In the genomic region with DNA sequence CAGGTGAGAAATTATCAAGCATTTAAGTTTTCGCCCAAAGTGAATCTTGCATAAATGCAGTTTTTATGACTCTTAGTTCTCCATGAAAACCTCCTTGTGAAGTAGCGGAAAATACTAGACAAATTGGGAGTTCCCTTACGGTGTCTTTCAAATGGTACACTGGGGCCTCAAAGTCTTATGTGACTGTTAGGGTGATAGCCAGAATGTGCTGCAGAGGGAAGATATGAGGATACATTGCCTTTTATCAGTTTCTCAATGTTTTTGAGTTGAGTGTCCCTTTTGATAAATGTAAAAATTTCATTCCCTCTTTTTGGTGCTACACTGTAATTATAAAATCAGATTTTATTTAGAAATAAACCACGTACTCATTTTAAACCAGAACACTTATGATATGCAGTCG, we compare ENCODE assay signal across 1 cellular context.
TF ChIP-seq lines count a peak whose summit lies in the region.

No MANE protein-coding gene starts in this region.

TF ChIP-seq in K562, 482 proteins besides CTCF, POLR2A, EP300 and RAD21 (continued from another document and continues in another):
- TF ChIP-seq, protein P1, sequence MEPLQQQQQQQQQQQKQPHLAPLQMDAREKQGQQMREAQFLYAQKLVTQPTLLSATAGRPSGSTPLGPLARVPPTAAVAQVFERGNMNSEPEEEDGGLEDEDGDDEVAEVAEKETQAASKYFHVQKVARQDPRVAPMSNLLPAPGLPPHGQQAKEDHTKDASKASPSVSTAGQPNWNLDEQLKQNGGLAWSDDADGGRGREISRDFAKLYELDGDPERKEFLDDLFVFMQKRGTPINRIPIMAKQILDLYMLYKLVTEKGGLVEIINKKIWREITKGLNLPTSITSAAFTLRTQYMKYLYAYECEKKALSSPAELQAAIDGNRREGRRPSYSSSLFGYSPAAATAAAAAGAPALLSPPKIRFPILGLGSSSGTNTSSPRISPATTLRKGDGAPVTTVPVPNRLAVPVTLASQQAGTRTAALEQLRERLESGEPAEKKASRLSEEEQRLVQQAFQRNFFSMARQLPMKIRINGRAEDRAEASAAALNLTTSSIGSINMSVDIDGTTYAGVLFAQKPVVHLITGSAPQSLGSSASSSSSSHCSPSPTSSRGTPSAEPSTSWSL (CRISPR knock-in tag; IDR thresholded peaks at IDR 0.05; ENCODE audit: borderline replicate concordance) = no peak
- TF ChIP-seq HDAC8 (tag; IDR thresholded peaks at IDR 0.05) (no peak), SOX6 (IDR thresholded peaks at IDR 0.05) (peak; percentile 30; the same call in 1 of the 2 replicates), MECOM (CRISPR knock-in tag; IDR thresholded peaks at IDR 0.05) (no peak), SMC3 (conservative IDR thresholded peaks at IDR 0.05; ENCODE audit: insufficient read depth, low read depth, low read length) (no peak), RHOXF2B (CRISPR knock-in tag; conservative IDR thresholded peaks at IDR 0.05) (no peak), KAT8 (IDR thresholded peaks at IDR 0.05; ENCODE audit: low read depth) (no peak), FOXJ2 (tag; IDR thresholded peaks at IDR 0.05) (no peak), BHLHE40 (IDR thresholded peaks at IDR 0.05; ENCODE audit: low read length) (no peak), HEY1 (CRISPR knock-in tag; IDR thresholded peaks at IDR 0.05; ENCODE audit: borderline replicate concordance) (no peak), POLR2AphosphoS2 (IDR thresholded peaks at IDR 0.05; ENCODE audit: low read length) (no peak), FOXP1 (CRISPR knock-in tag; IDR thresholded peaks at IDR 0.05) (no peak), ZNF217 (CRISPR knock-in tag; IDR thresholded peaks at IDR 0.05) (no peak), CHD2 (IDR thresholded peaks at IDR 0.05; ENCODE audit: low read depth, low read length) (no peak), ZNF224 (CRISPR knock-in tag; IDR thresholded peaks at IDR 0.05) (no peak), LCOR (CRISPR knock-in tag; IDR thresholded peaks at IDR 0.05) (no peak), CBX8 (IDR thresholded peaks at IDR 0.05; ENCODE audit: borderline replicate concordance, extremely low read depth, low read depth, low read length, poor library complexity, severe bottlenecking) (no peak), ZZZ3 (IDR thresholded peaks at IDR 0.05) (no peak), CEBPB (tag; IDR thresholded peaks at IDR 0.05) (no peak)
- TF ChIP-seq, protein P2, sequence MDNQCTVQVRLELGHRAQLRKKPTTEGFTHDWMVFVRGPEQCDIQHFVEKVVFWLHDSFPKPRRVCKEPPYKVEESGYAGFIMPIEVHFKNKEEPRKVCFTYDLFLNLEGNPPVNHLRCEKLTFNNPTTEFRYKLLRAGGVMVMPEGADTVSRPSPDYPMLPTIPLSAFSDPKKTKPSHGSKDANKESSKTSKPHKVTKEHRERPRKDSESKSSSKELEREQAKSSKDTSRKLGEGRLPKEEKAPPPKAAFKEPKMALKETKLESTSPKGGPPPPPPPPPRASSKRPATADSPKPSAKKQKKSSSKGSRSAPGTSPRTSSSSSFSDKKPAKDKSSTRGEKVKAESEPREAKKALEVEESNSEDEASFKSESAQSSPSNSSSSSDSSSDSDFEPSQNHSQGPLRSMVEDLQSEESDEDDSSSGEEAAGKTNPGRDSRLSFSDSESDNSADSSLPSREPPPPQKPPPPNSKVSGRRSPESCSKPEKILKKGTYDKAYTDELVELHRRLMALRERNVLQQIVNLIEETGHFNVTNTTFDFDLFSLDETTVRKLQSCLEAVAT (IDR thresholded peaks at IDR 0.05) = no peak
- TF ChIP-seq, protein P3, sequence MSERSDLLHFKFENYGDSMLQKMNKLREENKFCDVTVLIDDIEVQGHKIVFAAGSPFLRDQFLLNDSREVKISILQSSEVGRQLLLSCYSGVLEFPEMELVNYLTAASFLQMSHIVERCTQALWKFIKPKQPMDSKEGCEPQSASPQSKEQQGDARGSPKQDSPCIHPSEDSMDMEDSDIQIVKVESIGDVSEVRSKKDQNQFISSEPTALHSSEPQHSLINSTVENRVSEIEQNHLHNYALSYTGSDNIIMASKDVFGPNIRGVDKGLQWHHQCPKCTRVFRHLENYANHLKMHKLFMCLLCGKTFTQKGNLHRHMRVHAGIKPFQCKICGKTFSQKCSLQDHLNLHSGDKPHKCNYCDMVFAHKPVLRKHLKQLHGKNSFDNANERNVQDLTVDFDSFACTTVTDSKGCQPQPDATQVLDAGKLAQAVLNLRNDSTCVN (CRISPR knock-in tag; IDR thresholded peaks at IDR 0.05) = no peak
- TF ChIP-seq, protein P4, sequence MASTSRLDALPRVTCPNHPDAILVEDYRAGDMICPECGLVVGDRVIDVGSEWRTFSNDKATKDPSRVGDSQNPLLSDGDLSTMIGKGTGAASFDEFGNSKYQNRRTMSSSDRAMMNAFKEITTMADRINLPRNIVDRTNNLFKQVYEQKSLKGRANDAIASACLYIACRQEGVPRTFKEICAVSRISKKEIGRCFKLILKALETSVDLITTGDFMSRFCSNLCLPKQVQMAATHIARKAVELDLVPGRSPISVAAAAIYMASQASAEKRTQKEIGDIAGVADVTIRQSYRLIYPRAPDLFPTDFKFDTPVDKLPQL (IDR thresholded peaks at IDR 0.05; ENCODE audit: extremely low read depth, insufficient read length) = no peak
- TF ChIP-seq, protein P5, sequence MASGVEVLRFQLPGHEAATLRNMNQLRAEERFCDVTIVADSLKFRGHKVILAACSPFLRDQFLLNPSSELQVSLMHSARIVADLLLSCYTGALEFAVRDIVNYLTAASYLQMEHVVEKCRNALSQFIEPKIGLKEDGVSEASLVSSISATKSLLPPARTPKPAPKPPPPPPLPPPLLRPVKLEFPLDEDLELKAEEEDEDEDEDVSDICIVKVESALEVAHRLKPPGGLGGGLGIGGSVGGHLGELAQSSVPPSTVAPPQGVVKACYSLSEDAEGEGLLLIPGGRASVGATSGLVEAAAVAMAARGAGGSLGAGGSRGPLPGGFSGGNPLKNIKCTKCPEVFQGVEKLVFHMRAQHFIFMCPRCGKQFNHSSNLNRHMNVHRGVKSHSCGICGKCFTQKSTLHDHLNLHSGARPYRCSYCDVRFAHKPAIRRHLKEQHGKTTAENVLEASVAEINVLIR (CRISPR knock-in tag; IDR thresholded peaks at IDR 0.05) = no peak
- TF ChIP-seq, protein P6, sequence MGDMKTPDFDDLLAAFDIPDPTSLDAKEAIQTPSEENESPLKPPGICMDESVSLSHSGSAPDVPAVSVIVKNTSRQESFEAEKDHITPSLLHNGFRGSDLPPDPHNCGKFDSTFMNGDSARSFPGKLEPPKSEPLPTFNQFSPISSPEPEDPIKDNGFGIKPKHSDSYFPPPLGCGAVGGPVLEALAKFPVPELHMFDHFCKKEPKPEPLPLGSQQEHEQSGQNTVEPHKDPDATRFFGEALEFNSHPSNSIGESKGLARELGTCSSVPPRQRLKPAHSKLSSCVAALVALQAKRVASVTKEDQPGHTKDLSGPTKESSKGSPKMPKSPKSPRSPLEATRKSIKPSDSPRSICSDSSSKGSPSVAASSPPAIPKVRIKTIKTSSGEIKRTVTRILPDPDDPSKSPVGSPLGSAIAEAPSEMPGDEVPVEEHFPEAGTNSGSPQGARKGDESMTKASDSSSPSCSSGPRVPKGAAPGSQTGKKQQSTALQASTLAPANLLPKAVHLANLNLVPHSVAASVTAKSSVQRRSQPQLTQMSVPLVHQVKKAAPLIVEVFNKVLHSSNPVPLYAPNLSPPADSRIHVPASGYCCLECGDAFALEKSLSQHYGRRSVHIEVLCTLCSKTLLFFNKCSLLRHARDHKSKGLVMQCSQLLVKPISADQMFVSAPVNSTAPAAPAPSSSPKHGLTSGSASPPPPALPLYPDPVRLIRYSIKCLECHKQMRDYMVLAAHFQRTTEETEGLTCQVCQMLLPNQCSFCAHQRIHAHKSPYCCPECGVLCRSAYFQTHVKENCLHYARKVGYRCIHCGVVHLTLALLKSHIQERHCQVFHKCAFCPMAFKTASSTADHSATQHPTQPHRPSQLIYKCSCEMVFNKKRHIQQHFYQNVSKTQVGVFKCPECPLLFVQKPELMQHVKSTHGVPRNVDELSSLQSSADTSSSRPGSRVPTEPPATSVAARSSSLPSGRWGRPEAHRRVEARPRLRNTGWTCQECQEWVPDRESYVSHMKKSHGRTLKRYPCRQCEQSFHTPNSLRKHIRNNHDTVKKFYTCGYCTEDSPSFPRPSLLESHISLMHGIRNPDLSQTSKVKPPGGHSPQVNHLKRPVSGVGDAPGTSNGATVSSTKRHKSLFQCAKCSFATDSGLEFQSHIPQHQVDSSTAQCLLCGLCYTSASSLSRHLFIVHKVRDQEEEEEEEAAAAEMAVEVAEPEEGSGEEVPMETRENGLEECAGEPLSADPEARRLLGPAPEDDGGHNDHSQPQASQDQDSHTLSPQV (IDR thresholded peaks at IDR 0.05) = no peak
- TF ChIP-seq, protein P7, sequence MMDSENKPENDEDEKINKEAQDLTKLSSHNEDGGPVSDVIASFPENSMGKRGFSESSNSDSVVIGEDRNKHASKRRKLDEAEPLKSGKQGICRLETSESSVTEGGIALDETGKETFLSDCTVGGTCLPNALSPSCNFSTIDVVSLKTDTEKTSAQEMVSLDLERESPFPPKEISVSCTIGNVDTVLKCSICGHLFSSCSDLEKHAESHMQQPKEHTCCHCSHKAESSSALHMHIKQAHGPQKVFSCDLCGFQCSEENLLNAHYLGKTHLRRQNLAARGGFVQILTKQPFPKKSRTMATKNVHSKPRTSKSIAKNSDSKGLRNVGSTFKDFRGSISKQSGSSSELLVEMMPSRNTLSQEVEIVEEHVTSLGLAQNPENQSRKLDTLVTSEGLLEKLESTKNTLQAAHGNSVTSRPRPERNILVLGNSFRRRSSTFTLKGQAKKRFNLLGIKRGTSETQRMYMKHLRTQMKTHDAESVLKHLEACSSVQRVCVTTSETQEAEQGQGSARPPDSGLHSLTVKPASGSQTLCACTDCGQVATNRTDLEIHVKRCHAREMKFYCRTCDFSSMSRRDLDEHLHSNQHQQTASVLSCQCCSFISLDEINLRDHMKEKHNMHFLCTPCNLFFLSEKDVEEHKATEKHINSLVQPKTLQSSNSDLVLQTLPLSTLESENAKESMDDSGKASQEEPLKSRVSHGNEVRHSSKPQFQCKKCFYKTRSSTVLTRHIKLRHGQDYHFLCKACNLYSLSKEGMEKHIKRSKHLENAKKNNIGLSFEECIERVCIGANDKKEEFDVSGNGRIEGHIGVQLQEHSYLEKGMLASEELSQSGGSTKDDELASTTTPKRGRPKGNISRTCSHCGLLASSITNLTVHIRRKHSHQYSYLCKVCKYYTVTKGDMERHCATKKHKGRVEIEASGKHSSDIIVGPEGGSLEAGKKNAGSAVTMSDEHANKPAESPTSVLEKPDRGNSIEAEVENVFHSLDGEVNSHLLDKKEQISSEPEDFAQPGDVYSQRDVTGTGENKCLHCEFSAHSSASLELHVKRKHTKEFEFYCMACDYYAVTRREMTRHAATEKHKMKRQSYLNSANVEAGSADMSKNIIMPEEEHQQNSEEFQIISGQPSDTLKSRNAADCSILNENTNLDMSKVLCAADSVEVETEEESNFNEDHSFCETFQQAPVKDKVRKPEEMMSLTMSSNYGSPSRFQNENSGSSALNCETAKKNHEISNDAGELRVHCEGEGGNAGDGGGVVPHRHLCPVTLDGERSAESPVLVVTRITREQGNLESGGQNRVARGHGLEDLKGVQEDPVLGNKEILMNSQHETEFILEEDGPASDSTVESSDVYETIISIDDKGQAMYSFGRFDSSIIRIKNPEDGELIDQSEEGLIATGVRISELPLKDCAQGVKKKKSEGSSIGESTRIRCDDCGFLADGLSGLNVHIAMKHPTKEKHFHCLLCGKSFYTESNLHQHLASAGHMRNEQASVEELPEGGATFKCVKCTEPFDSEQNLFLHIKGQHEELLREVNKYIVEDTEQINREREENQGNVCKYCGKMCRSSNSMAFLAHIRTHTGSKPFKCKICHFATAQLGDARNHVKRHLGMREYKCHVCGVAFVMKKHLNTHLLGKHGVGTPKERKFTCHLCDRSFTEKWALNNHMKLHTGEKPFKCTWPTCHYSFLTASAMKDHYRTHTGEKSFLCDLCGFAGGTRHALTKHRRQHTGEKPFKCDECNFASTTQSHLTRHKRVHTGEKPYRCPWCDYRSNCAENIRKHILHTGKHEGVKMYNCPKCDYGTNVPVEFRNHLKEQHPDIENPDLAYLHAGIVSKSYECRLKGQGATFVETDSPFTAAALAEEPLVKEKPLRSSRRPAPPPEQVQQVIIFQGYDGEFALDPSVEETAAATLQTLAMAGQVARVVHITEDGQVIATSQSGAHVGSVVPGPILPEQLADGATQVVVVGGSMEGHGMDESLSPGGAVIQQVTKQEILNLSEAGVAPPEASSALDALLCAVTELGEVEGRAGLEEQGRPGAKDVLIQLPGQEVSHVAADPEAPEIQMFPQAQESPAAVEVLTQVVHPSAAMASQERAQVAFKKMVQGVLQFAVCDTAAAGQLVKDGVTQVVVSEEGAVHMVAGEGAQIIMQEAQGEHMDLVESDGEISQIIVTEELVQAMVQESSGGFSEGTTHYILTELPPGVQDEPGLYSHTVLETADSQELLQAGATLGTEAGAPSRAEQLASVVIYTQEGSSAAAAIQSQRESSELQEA (IDR thresholded peaks at IDR 0.05; ENCODE audit: low read depth) = no peak
- TF ChIP-seq, protein P8, sequence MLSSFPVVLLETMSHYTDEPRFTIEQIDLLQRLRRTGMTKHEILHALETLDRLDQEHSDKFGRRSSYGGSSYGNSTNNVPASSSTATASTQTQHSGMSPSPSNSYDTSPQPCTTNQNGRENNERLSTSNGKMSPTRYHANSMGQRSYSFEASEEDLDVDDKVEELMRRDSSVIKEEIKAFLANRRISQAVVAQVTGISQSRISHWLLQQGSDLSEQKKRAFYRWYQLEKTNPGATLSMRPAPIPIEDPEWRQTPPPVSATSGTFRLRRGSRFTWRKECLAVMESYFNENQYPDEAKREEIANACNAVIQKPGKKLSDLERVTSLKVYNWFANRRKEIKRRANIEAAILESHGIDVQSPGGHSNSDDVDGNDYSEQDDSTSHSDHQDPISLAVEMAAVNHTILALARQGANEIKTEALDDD (IDR thresholded peaks at IDR 0.05) = no peak
- TF ChIP-seq, protein P9, sequence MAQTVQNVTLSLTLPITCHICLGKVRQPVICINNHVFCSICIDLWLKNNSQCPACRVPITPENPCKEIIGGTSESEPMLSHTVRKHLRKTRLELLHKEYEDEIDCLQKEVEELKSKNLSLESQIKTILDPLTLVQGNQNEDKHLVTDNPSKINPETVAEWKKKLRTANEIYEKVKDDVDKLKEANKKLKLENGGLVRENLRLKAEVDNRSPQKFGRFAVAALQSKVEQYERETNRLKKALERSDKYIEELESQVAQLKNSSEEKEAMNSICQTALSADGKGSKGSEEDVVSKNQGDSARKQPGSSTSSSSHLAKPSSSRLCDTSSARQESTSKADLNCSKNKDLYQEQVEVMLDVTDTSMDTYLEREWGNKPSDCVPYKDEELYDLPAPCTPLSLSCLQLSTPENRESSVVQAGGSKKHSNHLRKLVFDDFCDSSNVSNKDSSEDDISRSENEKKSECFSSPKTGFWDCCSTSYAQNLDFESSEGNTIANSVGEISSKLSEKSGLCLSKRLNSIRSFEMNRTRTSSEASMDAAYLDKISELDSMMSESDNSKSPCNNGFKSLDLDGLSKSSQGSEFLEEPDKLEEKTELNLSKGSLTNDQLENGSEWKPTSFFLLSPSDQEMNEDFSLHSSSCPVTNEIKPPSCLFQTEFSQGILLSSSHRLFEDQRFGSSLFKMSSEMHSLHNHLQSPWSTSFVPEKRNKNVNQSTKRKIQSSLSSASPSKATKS (CRISPR knock-in tag; IDR thresholded peaks at IDR 0.05) = no peak
